27 cellular contexts compared by ENCODE assay signal in the genomic region with DNA sequence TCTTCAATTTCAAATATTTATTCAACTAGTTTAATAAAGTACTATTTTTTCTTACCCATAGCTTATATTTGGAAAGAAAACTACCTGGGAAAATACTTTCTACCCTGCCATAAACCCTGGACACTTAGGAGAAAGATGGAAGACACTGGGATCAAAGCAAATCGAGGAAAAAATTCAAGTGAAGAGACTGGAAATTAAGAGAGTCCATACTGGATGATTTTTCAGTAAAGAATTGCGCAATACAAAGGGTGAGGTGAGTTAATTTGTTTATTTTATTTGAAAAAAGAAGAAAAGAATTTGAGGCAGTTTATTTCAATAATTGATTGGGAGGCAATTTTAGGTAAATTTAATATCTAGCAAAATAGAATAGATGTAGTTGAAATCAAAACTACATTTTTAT.
DNase-seq lines count a peak whose midpoint lies in the region; ATAC-seq, FAIRE-seq and TF ChIP-seq lines count a peak whose summit lies in the region.
"Had no signal": no experiment of that assay in that cellular context is flagged by ENCODE, and none has a peak within 500 bp of the region (broad histone marks: within the 10 kb centered on the region; RNA-seq: fewer than 3 reads in every experiment).

No MANE protein-coding gene starts in this region.

- H3K27me3 Mint-ChIP-seq in progenitor cell of endocrine pancreas, result no peaks in the 10 kb centered on the region
- H3K27me3 Mint-ChIP-seq: CD4-positive, alpha-beta memory T cell; CD4-positive, CD25-positive, alpha-beta regulatory T cell had no signal

- H3K4me1 Mint-ChIP-seq in progenitor cell of endocrine pancreas (ENCODE audit: low read depth), result no peaks in the 10 kb centered on the region
- H3K4me1 Mint-ChIP-seq: CD14-positive monocyte; CD4-positive, alpha-beta memory T cell; CD4-positive, CD25-positive, alpha-beta regulatory T cell; CD8-positive, alpha-beta memory T cell had no signal

- CTCF ChIA-PET in HepG2 (lab: Yijun Ruan, JAX; ENCODE audit: low intra/inter-chr PET ratio, low total read pairs), result no interaction called here

- 0% methylated on average over 2 of the region's 2 CpGs for WGBS in HepG2 (ENCODE audit: low lambda C conversion rate)
- WGBS in right lobe of liver (ENCODE audit: insufficient coverage, low coverage, low lambda C conversion rate, missing lambda C conversion rate), result 39% methylated on average over 2 of the region's 2 CpGs

- TF ChIP-seq RAD21 in HepG2 (CRISPR knock-in tag; IDR thresholded peaks at IDR 0.05), result no peak
- TF ChIP-seq RAD21 in Ishikawa (IDR thresholded peaks at IDR 0.05; ENCODE audit: low read depth), result no peak

- TF ChIP-seq CTCF in HepG2 (CRISPR knock-in tag; IDR thresholded peaks at IDR 0.05) (no peak), right lobe of liver (IDR thresholded peaks at IDR 0.05) (no peak), bronchial epithelial cell (IDR thresholded peaks at IDR 0.05; ENCODE audit: insufficient read depth, low read length, severe bottlenecking) (no peak), progenitor cell of endocrine pancreas (IDR thresholded peaks at IDR 0.05; ENCODE audit: unreplicated experiment) (no peak)

- H3K4me1 ChIP-seq in HepG2 (ENCODE audit: insufficient read depth, low read length), result no peaks in the 10 kb centered on the region
- no peaks in the 10 kb centered on the region for H3K4me1 ChIP-seq in right lobe of liver
- H3K4me1 ChIP-seq: BLaER1 had no signal

- no peak overlapping the region for H3K27ac ChIP-seq in HepG2 (ENCODE audit: extremely low read length, insufficient read depth, low read length)
- no peak overlapping the region for H3K27ac ChIP-seq in right lobe of liver
- H3K27ac ChIP-seq: 22Rv1, BLaER1 had no signal

- no peak for TF ChIP-seq POLR2A in HepG2 (IDR thresholded peaks at IDR 0.05; ENCODE audit: insufficient read depth in 1 of 2, low read depth in 2 of 2, low read length in 2 of 2)
- no peak for TF ChIP-seq POLR2A in right lobe of liver (IDR thresholded peaks at IDR 0.05)

- no peak for ATAC-seq in HepG2
- ATAC-seq in right lobe of liver, result no peak
- ATAC-seq: GM12878 had no signal

- no peaks in the 10 kb centered on the region for H3K79me2 ChIP-seq in HepG2 (ENCODE audit: insufficient read depth, low read length)

- no peaks in the 10 kb centered on the region for H3K36me3 Mint-ChIP-seq in progenitor cell of endocrine pancreas (ENCODE audit: insufficient read depth)
- H3K36me3 Mint-ChIP-seq: CD14-positive monocyte; CD4-positive, alpha-beta memory T cell; CD4-positive, CD25-positive, alpha-beta regulatory T cell had no signal

- no peaks in the 10 kb centered on the region for H4K20me1 ChIP-seq in HepG2 (ENCODE audit: insufficient read depth, low read length)
- H4K20me1 ChIP-seq: BLaER1 had no signal

- H3K9me3 Mint-ChIP-seq in progenitor cell of endocrine pancreas (ENCODE audit: low read depth), result no peaks in the 10 kb centered on the region
- H3K9me3 Mint-ChIP-seq: CD14-positive monocyte; CD4-positive, alpha-beta memory T cell had no signal

- H2AFZ ChIP-seq in HepG2 (ENCODE audit: low read length), result no peak overlapping the region

- H3K4me2 ChIP-seq in HepG2 (ENCODE audit: low read depth, low read length), result no peak overlapping the region
- H3K4me2 ChIP-seq: BLaER1 had no signal

- H3K9me3 ChIP-seq in HepG2 (ENCODE audit: low read length), result no peaks in the 10 kb centered on the region
- H3K9me3 ChIP-seq in right lobe of liver, result no peaks in the 10 kb centered on the region
- H3K9me3 ChIP-seq: BE2C, BLaER1 had no signal

- POLR2A ChIA-PET in HepG2 (lab: Yijun Ruan, JAX), result no interaction called here

- TF ChIP-seq EP300 in HepG2 (IDR thresholded peaks at IDR 0.05; ENCODE audit: low read depth in 2 of 2, low read length in 2 of 2), result no peak
- TF ChIP-seq EP300 in HepG2 (CRISPR knock-in tag; IDR thresholded peaks at IDR 0.05; ENCODE audit: borderline replicate concordance), result no peak
- TF ChIP-seq EP300 in Ishikawa (IDR thresholded peaks at IDR 0.05; ENCODE audit: borderline replicate concordance), result no peak

- no peak overlapping the region for H3K9ac ChIP-seq in HepG2 (ENCODE audit: insufficient read depth, low read depth, low read length)
- H3K9ac ChIP-seq: BLaER1 had no signal

- no peaks in the 10 kb centered on the region; a peak in 1 of 5 replicates for H3K27me3 ChIP-seq in HepG2 (ENCODE audit: control insufficient read depth in 1 of 2, insufficient read depth in 2 of 2, low read length in 2 of 2)
- H3K27me3 ChIP-seq in right lobe of liver, result no peaks in the 10 kb centered on the region
- H3K27me3 ChIP-seq in bronchial epithelial cell (ENCODE audit: control insufficient read depth, insufficient read depth, low read length), result no peaks in the 10 kb centered on the region
- H3K27me3 ChIP-seq: BE2C, BLaER1 had no signal

- FAIRE-seq in HepG2 (lab: Jason Lieb, UNC), result no peak
- no peak for FAIRE-seq in bronchial epithelial cell (lab: Jason Lieb, UNC)
- FAIRE-seq: GM12878, GM12892, GM19239 had no signal

- no TSS peak for BruUV-seq in HepG2 (replicated peaks; lab: Mats Ljungman, UMichigan)

- H3K4me3 ChIP-seq in HepG2 (replicated peaks in 1 of 3; ENCODE audit: insufficient read depth in 1 of 3, low read depth in 2 of 3, low read length in 3 of 3) (no peak overlapping the region), right lobe of liver (no peak overlapping the region), bronchial epithelial cell (ENCODE audit: low read depth, low read length) (no peak overlapping the region)
- H3K4me3 ChIP-seq: BLaER1, GM12878 had no signal

- in situ Hi-C loops in HepG2 (cut with HindIII; ENCODE audit: extremely low pct_ligation_motif_present, low pct_unique_long_range_greater_than_20kb), result no loop called here

- intact Hi-C loops in HepG2 (cut with micrococcal nuclease; ENCODE audit: unreplicated experiment) (no loop called here), right lobe of liver (cut with DNase I) (no loop called here)

- no peak overlapping the region for H3K27ac Mint-ChIP-seq in progenitor cell of endocrine pancreas
- H3K27ac Mint-ChIP-seq: CD14-positive monocyte; CD4-positive, alpha-beta memory T cell; CD4-positive, CD25-positive, alpha-beta regulatory T cell; CD8-positive, alpha-beta memory T cell had no signal

- DNase-seq in HepG2 (ENCODE audit: low spot score) (no peak), right lobe of liver (no peak), bronchial epithelial cell (ENCODE audit: low read depth) (peak; percentile 7), superior temporal gyrus (ENCODE audit: extremely low spot score) (no peak), hypothalamus (lab: John Stamatoyannopoulos, UW) (no peak), progenitor cell of endocrine pancreas (ENCODE audit: low spot score, unreplicated experiment) (no peak)
- DNase-seq: ACHN; BE2C; C1 segment of cervical spinal cord; CD4-positive, alpha-beta memory T cell; CD4-positive, CD25-positive, alpha-beta regulatory T cell; CD8-positive, alpha-beta memory T cell; COR-L47; DMS 273 treated with DMSO at 0.1 percent for 48 hours; DMS153; DMS53; DMS79; DND-41; EL; GDM1 had no signal

- H3K36me3 ChIP-seq in HepG2 (replicated peaks in 1 of 2; ENCODE audit: control insufficient read depth in 1 of 2, insufficient read depth in 2 of 2, low read length in 2 of 2), result no peaks in the 10 kb centered on the region
- H3K36me3 ChIP-seq in right lobe of liver, result no peaks in the 10 kb centered on the region
- no peaks in the 10 kb centered on the region for H3K36me3 ChIP-seq in bronchial epithelial cell (ENCODE audit: control insufficient read depth, insufficient read depth, low read length)
- H3K36me3 ChIP-seq: BE2C, BLaER1 had no signal

- no peak overlapping the region for H3K4me3 Mint-ChIP-seq in progenitor cell of endocrine pancreas (ENCODE audit: low read depth)
- H3K4me3 Mint-ChIP-seq: CD14-positive monocyte; CD4-positive, alpha-beta memory T cell; CD4-positive, CD25-positive, alpha-beta regulatory T cell; CD8-positive, alpha-beta memory T cell had no signal

TF ChIP-seq in HepG2, 621 proteins besides CTCF, POLR2A, EP300 and RAD21 (continues in another document):
- no peak for TF ChIP-seq SPEN (CRISPR knock-in tag; IDR thresholded peaks at IDR 0.05; ENCODE audit: low read depth)
- TF ChIP-seq, protein P1, sequence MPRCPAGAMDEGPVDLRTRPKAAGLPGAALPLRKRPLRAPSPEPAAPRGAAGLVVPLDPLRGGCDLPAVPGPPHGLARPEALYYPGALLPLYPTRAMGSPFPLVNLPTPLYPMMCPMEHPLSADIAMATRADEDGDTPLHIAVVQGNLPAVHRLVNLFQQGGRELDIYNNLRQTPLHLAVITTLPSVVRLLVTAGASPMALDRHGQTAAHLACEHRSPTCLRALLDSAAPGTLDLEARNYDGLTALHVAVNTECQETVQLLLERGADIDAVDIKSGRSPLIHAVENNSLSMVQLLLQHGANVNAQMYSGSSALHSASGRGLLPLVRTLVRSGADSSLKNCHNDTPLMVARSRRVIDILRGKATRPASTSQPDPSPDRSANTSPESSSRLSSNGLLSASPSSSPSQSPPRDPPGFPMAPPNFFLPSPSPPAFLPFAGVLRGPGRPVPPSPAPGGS (CRISPR knock-in tag; IDR thresholded peaks at IDR 0.05), result no peak
- TF ChIP-seq ZNF589 (CRISPR knock-in tag; conservative IDR thresholded peaks at IDR 0.05), result no peak
- TF ChIP-seq, protein P2, sequence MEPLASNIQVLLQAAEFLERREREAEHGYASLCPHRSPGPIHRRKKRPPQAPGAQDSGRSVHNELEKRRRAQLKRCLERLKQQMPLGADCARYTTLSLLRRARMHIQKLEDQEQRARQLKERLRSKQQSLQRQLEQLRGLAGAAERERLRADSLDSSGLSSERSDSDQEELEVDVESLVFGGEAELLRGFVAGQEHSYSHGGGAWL (CRISPR knock-in tag; IDR thresholded peaks at IDR 0.05), result no peak
- TF ChIP-seq CEBPG (CRISPR knock-in tag; IDR thresholded peaks at IDR 0.05), result 0 out of 2 replicates have a peak, but pooled peaks have one; percentile 45

TF ChIP-seq in Ishikawa, 13 proteins besides CTCF, POLR2A, EP300 and RAD21:
- TF ChIP-seq YY1 (IDR thresholded peaks at IDR 0.05; ENCODE audit: low read depth) (no peak), CEBPB (IDR thresholded peaks at IDR 0.05) (peak; percentile 90)
